In the genomic region with DNA sequence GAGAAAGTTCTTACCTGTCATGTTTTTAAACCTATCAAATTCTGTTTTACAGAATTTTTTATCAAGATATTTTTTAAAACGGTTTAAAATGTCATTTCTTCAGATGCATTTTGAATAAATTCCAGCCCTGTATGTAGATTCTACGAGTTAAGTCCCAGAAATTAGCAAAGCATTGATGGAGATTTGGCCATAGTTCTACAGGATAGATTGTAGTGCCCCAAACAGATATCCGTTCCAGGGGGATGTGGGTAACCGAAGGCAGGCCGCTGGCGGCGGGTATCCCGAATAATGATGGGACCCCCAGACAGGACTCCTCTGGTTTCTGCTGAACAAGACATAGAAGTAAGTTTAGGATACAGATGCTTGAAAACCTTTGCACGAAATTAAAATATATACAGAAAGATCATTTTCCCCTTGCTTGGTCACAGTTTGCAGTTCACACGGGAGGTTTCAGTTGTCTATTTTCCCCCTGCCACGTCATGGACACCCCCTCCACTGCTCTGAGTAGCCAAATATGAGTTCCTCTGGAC, we compare ENCODE assay signal across 1 cellular context.
TF ChIP-seq lines count a peak whose summit lies in the region.

No MANE protein-coding gene starts in this region.

TF ChIP-seq in A549, 52 proteins besides CTCF, POLR2A, EP300 and RAD21 (continued from another document):
- TF ChIP-seq ZFP36 (IDR thresholded peaks at IDR 0.05; ENCODE audit: borderline replicate concordance, partially characterized antibody) = no peak
- TF ChIP-seq, protein P1, sequence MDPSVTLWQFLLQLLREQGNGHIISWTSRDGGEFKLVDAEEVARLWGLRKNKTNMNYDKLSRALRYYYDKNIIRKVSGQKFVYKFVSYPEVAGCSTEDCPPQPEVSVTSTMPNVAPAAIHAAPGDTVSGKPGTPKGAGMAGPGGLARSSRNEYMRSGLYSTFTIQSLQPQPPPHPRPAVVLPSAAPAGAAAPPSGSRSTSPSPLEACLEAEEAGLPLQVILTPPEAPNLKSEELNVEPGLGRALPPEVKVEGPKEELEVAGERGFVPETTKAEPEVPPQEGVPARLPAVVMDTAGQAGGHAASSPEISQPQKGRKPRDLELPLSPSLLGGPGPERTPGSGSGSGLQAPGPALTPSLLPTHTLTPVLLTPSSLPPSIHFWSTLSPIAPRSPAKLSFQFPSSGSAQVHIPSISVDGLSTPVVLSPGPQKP (IDR thresholded peaks at IDR 0.05; ENCODE audit: low read depth, low read length) = no peak
- no peak for TF ChIP-seq ZSCAN20 (CRISPR knock-in tag; IDR thresholded peaks at IDR 0.05)
- no peak for TF ChIP-seq TFCP2L1 (CRISPR knock-in tag; IDR thresholded peaks at IDR 0.05)
- no peak for TF ChIP-seq HOXB5 (CRISPR knock-in tag; IDR thresholded peaks at IDR 0.05)
- no peak for TF ChIP-seq SREBF2 (IDR thresholded peaks at IDR 0.05)
- TF ChIP-seq ZC3H11A (IDR thresholded peaks at IDR 0.05) = no peak
- TF ChIP-seq NFE2L2 (conservative IDR thresholded peaks at IDR 0.05; ENCODE audit: low read length) = no peak
- TF ChIP-seq EHF (CRISPR knock-in tag; IDR thresholded peaks at IDR 0.05) = no peak
- TF ChIP-seq KDM1A (IDR thresholded peaks at IDR 0.05; ENCODE audit: low read depth) = no peak
- no peak for TF ChIP-seq KDM5A (IDR thresholded peaks at IDR 0.05)
